In the genomic region with DNA sequence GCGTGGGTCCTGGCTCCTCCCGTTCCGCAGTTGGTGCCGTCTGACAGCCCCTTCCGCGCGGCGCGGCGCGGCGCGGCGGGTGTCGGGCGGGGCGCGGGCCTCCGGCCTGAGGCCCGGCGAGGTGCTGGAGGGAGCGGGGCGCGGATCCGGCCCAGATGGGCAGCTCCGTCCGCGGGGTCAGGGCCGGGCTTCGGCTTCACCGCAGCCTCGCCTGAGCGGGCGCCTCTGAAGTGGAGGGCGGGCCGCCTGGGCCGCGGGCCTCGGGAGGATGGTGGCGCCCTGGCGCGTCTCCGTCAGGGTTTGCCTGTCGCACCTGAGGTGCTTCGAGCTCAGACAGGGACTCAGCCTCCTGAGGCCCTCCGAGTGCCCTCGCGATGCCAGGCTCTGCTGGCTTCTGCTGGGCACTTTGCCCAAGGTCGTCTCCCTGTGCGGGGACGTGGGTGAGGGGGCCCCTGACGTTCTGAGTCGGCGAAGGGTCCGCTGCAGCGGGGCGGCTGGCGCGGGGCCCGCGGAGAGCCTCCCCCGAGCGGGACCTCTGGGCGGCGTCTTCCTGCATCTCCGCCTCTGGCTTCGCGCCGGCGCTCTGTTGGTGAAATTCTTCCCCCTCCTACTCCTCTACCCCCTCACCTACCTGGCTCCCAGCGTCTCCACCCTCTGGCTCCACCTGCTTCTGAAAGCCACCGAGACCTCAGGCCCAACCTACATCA, we compare ENCODE assay signal across 1 cellular context.
TF ChIP-seq lines count a peak whose summit lies in the region.

No MANE protein-coding gene starts in this region.

TF ChIP-seq in IMR-90, 13 proteins besides CTCF, POLR2A, EP300 and RAD21:
- TF ChIP-seq MXI1 (IDR thresholded peaks at IDR 0.05; ENCODE audit: borderline replicate concordance, low read depth, low read length) (0 out of 2 replicates have a peak, but pooled peaks have one; percentile 31), MAFK (IDR thresholded peaks at IDR 0.05; ENCODE audit: low read depth, low read length) (no peak), BHLHE40 (IDR thresholded peaks at IDR 0.05; ENCODE audit: low read depth, low read length) (no peak)
